ENCODE assay signal across 7 cellular contexts in the genomic region with DNA sequence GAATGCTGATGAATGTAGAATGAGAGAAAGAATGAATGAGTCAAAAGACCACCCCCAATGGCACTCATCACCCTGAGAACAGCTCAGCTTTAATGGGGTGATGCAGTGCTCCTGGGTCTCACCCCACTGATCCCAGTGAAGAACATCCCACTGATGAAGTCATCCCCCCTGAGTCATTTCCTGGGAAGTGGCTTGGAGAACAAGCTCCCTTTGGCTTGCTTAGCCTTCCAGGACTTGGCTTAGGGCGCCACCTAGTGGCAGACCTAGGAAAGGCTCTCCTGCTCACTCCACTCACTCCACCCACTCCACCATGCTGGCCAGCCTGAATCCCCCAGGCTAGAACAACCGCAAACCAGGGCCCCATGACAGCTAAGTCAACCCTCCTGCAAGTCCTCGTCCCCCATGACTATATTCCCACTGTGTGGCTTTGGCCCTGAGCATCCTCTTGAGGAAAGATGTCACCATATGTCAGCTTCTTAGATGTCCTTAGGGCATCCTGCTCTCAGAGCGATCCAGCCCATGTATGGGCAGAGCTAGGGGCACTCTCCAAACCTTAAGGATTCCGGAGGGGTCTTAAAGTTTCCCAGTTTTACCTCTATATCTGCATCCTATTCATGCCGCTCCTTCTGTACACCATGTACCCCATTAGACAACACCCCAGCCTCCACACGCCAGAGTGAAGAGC. TPM values are rescaled to one million over a fixed set of nuclear protein-coding genes. Genes with fewer than 3 reads are reported as not detected.
DNase-seq lines count a peak whose midpoint lies in the region; TF ChIP-seq lines count a peak whose summit lies in the region.

No MANE protein-coding gene starts in this region.

- CTCF ChIA-PET in PC-9 (lab: Charles Lee): interaction anchor here (0.5 to 1.6 kb wide), 19 partner anchors 14 to 554 kb away, joined by 3 to 19 read pairs (median 4); a partner anchor contains a TSS

- H3K27ac Mint-ChIP-seq in activated T-cell treated with anti-CD3 and anti-CD28 coated beads, Interleukin-2, amount 50 U/mL, for 24 hours: peak overlapping the region; percentile 64
- H3K27ac Mint-ChIP-seq in nephron: peak overlapping the region in 1 of 3 experiments; percentile 18

- no peaks in the 10 kb centered on the region for H3K79me2 ChIP-seq in PC-9 (ENCODE audit: low read depth)

- H3K4me3 Mint-ChIP-seq in activated T-cell treated with anti-CD3 and anti-CD28 coated beads, Interleukin-2, amount 50 U/mL, for 24 hours: no peak overlapping the region
- H3K4me3 Mint-ChIP-seq in nephron: no peak overlapping the region

- no peaks in the 10 kb centered on the region for H3K9me2 ChIP-seq in PC-9 (ENCODE audit: insufficient read depth)

- POLR2A ChIA-PET in PC-9 (lab: Charles Lee; ENCODE audit: unreplicated experiment): interaction anchor here (0.6 kb wide), 1 partner anchor 109 kb away, joined by 3 read pairs; no protein-coding TSS in a partner anchor

- H3K4me1 Mint-ChIP-seq in activated T-cell treated with anti-CD3 and anti-CD28 coated beads, Interleukin-2, amount 50 U/mL, for 24 hours (ENCODE audit: low read depth): peaks cover 79% of the 10 kb centered on the region
- H3K4me1 Mint-ChIP-seq in nephron: no peaks in the 10 kb centered on the region

- peaks cover 5% of the 10 kb centered on the region for H3K9me3 ChIP-seq in PC-9 (ENCODE audit: insufficient read depth, low read depth)

- peaks cover 12% of the 10 kb centered on the region; the same call in 1 of the 2 replicates for H3K27me3 ChIP-seq in PC-9 (ENCODE audit: insufficient read depth, low read depth)

- no TSS peak for BruUV-seq in PC-9 (replicated peaks; lab: Mats Ljungman, UMichigan)

- peak; percentile 95 for TF ChIP-seq CTCF in GM12875 (IDR thresholded peaks at IDR 0.05; ENCODE audit: borderline replicate concordance, insufficient read depth, low read depth, low read length)
- peak; percentile 97 for TF ChIP-seq CTCF in PC-9 (conservative IDR thresholded peaks at IDR 0.05)
- TF ChIP-seq CTCF in nephron (IDR thresholded peaks at IDR 0.05; ENCODE audit: unreplicated experiment in 3 of 3): peak; percentile 92 to 94 (median 94)

- no peaks in the 10 kb centered on the region for H4K20me1 ChIP-seq in PC-9 (ENCODE audit: insufficient read depth)

- H3K36me3 ChIP-seq in PC-9 (ENCODE audit: low read depth): no peaks in the 10 kb centered on the region

- H3K27me3 Mint-ChIP-seq in activated T-cell treated with anti-CD3 and anti-CD28 coated beads, Interleukin-2, amount 50 U/mL, for 24 hours: no peaks in the 10 kb centered on the region
- peaks cover 7% of the 10 kb centered on the region for H3K27me3 Mint-ChIP-seq in nephron (ENCODE audit: low read depth)

- peak overlapping the region; percentile 2; the same call in 1 of the 2 replicates for H3K4me2 ChIP-seq in PC-9

- H3K4me3 ChIP-seq in GM12875 (ENCODE audit: low read depth, low read length) (no peak overlapping the region), PC-9 (no peak overlapping the region)

- DNase-seq in LHCN-M2 (ENCODE audit: low read depth): peak; percentile 87
- DNase-seq in PC-9: peak; percentile 84 to 90
- DNase-seq in activated T-cell treated with anti-CD3 and anti-CD28 coated beads, Interleukin-2, amount 50 U/mL, for 24 hours: peak; percentile 91
- peak; percentile 79 for DNase-seq in fibroblast of gingiva (ENCODE audit: low read depth)
- DNase-seq in stimulated activated naive CD4-positive, alpha-beta T cell treated with Interleukin-2 at 50 U/mL for 16 hours (lab: John Stamatoyannopoulos, UW): peak; percentile 72

- H2AFZ ChIP-seq in PC-9: no peak overlapping the region

- H3K4me1 ChIP-seq in PC-9 (replicated peaks; ENCODE audit: insufficient read depth): peaks cover 18% of the 10 kb centered on the region

- H3F3A ChIP-seq in PC-9 (ENCODE audit: insufficient read depth, low read depth): peaks cover 1% of the 10 kb centered on the region

- no peak overlapping the region for H3K27ac ChIP-seq in PC-9

- no peaks in the 10 kb centered on the region for H3K36me3 Mint-ChIP-seq in activated T-cell treated with anti-CD3 and anti-CD28 coated beads, Interleukin-2, amount 50 U/mL, for 24 hours (ENCODE audit: low read depth)
- no peaks in the 10 kb centered on the region for H3K36me3 Mint-ChIP-seq in nephron (ENCODE audit: low read depth)

- intact Hi-C loops in PC-9 (cut with micrococcal nuclease; ENCODE audit: unreplicated experiment): loop anchor here (1.0 to 10.0 kb wide), 6 partner anchors 18 to 522 kb away; a partner anchor contains a TSS

- H3K9me3 Mint-ChIP-seq in activated T-cell treated with anti-CD3 and anti-CD28 coated beads, Interleukin-2, amount 50 U/mL, for 24 hours: no peaks in the 10 kb centered on the region
- peaks cover 12% of the 10 kb centered on the region for H3K9me3 Mint-ChIP-seq in nephron

RNA-seq across cellular contexts. Expression of a gene that starts 17.8 kb away (rescaled TPM):
- total RNA-seq in LHCN-M2 (2014; rRNA removed): not detected in 2 replicates
- polyA plus RNA-seq in LHCN-M2 (2012): not detected
- 18.5 and 21.7 TPM in 2 replicates for total RNA-seq in PC-9 (2021)

RNA-seq across cellular contexts. Expression of a gene that starts 39.2 kb away (rescaled TPM):
- total RNA-seq in LHCN-M2 (2014; rRNA removed) (not detected in 2 replicates), PC-9 (2021) (not detected in 2 replicates)
- polyA plus RNA-seq in LHCN-M2 (2012): not detected

Comparison
In these comparisons a context has a peak if more than half of its experiments do, and no peak if none do; other contexts are left out.
1. RNA of a gene that starts 17.8 kb away (total RNA-seq): 18.5 to 21.7 TPM in PC-9; not detected in LHCN-M2; every median in the first group is over 10 times any median in the second.
2. Peak in every context shown above with its lines, with median percentiles within 50 percentile points of each other: CTCF ChIP-seq and DNase-seq.